Comparison of ENCODE assay signal across 13 cellular contexts in the genomic region with DNA sequence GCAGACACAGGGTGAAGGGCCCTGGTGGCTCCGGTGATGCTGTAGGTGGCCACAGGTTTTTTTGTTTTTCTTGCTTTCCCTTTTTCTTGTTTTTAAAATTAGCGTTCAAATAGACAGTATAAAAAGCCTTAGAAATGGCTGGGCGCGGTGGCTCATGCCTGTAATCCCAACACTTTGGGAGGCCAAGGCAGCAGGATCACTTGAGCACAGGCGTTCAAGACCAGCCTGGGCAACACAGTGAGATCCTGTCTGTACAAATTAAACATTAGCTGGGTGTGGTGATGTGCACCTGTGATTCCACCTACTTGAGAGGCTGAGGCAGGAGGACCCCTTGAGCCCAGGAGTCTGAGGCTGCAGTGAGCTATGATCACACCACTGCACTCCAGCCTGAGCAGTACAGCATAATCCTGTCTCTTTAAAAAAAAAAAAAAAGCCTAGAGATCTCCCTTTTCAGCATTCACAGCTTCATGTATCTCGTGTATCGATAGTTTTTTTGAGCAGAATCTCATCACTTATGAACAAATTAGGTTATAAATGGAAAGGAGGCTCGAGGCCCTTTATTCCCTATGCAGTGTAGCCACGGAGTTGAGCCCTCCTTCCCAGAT.
"Had no signal": no experiment of that assay in that cellular context is flagged by ENCODE, and none has a peak within 500 bp of the region (broad histone marks: within the 10 kb centered on the region; RNA-seq: fewer than 3 reads in every experiment).

No MANE protein-coding gene starts in this region.

- H3K27ac Mint-ChIP-seq: activated naive CD8-positive, alpha-beta T cell treated with anti-CD3 and anti-CD28 coated beads for 36 hours had no signal

- H3K9me3 ChIP-seq: esophagus squamous epithelium, mucosa of descending colon, thoracic aorta had no signal

- H3K27me3 Mint-ChIP-seq: activated naive CD8-positive, alpha-beta T cell treated with anti-CD3 and anti-CD28 coated beads for 36 hours; activated T-cell treated with anti-CD3 and anti-CD28 coated beads, Interleukin-2, amount 50 U/mL, for 24 hours; naive thymus-derived CD8-positive, alpha-beta T cell; stimulated activated naive CD8-positive, alpha-beta T cell treated with anti-CD3 and anti-CD28 coated beads, Interleukin-15, amount 100 ng/mL, for 72 hours had no signal

- H3K27ac ChIP-seq: thoracic aorta had no signal

- H3K4me3 ChIP-seq: esophagus squamous epithelium, mucosa of descending colon, thoracic aorta had no signal

- H3K36me3 Mint-ChIP-seq: naive thymus-derived CD8-positive, alpha-beta T cell had no signal

- H3K4me3 Mint-ChIP-seq: activated naive CD8-positive, alpha-beta T cell treated with anti-CD3 and anti-CD28 coated beads for 36 hours; activated T-cell treated with anti-CD3 and anti-CD28 coated beads, Interleukin-2, amount 50 U/mL, for 24 hours; immature natural killer cell; naive thymus-derived CD8-positive, alpha-beta T cell; stimulated activated naive CD8-positive, alpha-beta T cell treated with anti-CD3 and anti-CD28 coated beads, Interleukin-15, amount 100 ng/mL, for 72 hours had no signal

- H3K36me3 ChIP-seq: esophagus squamous epithelium, thoracic aorta had no signal

- ATAC-seq: naive thymus-derived CD8-positive, alpha-beta T cell; stimulated activated naive CD8-positive, alpha-beta T cell treated with anti-CD3 and anti-CD28 coated beads, Interleukin-15, amount 100 ng/mL, for 72 hours had no signal

- DNase-seq: activated gamma-delta T cell treated with Interleukin-2 at 50 U/mL for 16 hours; activated naive CD8-positive, alpha-beta T cell treated with anti-CD3 and anti-CD28 coated beads for 36 hours; activated T-cell treated with anti-CD3 and anti-CD28 coated beads, Interleukin-2, amount 50 U/mL, for 24 hours; esophagus squamous epithelium; immature natural killer cell; left cardiac atrium; mucosa of descending colon; occipital lobe; stimulated activated CD4-positive, alpha-beta T cell treated with anti-CD3 and anti-CD28 coated beads, Interleukin-4, amount 100 ng/mL, for 1 hour; stimulated activated naive CD8-positive, alpha-beta T cell treated with anti-CD3 and anti-CD28 coated beads, Interleukin-15, amount 100 ng/mL, for 72 hours; T-helper 2 cell had no signal

- H3K9me3 Mint-ChIP-seq: immature natural killer cell; naive thymus-derived CD8-positive, alpha-beta T cell had no signal

- H3K27me3 ChIP-seq: esophagus squamous epithelium had no signal

- H3K4me1 Mint-ChIP-seq: immature natural killer cell had no signal
